8 cellular contexts compared by ENCODE assay signal in the genomic region with DNA sequence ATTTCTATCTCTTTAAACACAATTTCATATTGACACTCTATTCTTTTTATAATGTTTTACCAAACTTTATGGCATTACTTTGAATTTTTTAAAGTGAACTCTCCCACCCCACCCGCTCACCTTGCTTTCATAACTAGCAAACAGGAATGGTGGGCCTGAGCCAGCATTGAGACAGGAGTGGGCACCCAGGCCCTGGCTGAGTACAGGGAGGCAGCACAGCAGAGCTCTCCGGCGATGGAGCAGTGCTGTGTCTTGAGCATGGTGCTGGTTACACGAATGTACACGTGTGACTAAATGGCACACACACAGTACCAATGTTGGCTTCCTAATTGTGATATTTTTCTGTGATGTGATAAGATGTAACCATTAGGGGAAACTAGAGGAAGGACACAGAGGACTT. TPM values are rescaled to one million over a fixed set of nuclear protein-coding genes. Genes with fewer than 3 reads are reported as not detected.
"Had no signal": no experiment of that assay in that cellular context is flagged by ENCODE, and none has a peak within 500 bp of the region (broad histone marks: within the 10 kb centered on the region; RNA-seq: fewer than 3 reads in every experiment).

No MANE protein-coding gene starts in this region.

- H3K4me3 ChIP-seq: GM23248, K562 had no signal

- ATAC-seq: K562 had no signal

- H2AFZ ChIP-seq: GM23248 had no signal

- H3K4me3 Mint-ChIP-seq: H9 had no signal

- H3K27ac Mint-ChIP-seq: H9 had no signal

- H3K27ac ChIP-seq: GM23248 had no signal

- H3K9ac ChIP-seq: GM23248 had no signal

- DNase-seq: GM23248, H9, HCEC 1CT, IMR-90, KG1 had no signal

- H3K9me3 Mint-ChIP-seq: H9 had no signal

RNA-seq across cellular contexts. Expression of a gene that starts 4.5 kb away (rescaled TPM):
- total RNA-seq: GM23248, H4, H9, HT-29, IMR-90, K562 had no signal
- polyA plus RNA-seq: GM23248, IMR-90, K562 had no signal

RNA-seq across cellular contexts. Expression of a gene that starts 8.7 kb away (rescaled TPM):
- total RNA-seq: GM23248, H4, H9, HT-29, IMR-90, K562 had no signal
- polyA plus RNA-seq: GM23248, IMR-90, K562 had no signal

RNA-seq across cellular contexts. Expression of a gene that starts 42.8 kb away (rescaled TPM):
- total RNA-seq: GM23248, H4, H9, HT-29, IMR-90, K562 had no signal
- polyA plus RNA-seq: GM23248, IMR-90, K562 had no signal
